In genomic region chr12:40788276-40788675, GRCh38 we compare ENCODE assay signal across 24 cellular contexts.
DNase-seq lines count a peak whose midpoint lies in the region; ATAC-seq and TF ChIP-seq lines count a peak whose summit lies in the region.
"Had no signal": no experiment of that assay in that cellular context is flagged by ENCODE, and none has a peak within 500 bp of the region (broad histone marks: within the 10 kb centered on the region; RNA-seq: fewer than 3 reads in every experiment).

No MANE protein-coding gene starts in this region.

- no peaks in the 10 kb centered on the region for H3K36me3 ChIP-seq in GM23248 (ENCODE audit: low read depth)
- H3K36me3 ChIP-seq: BLaER1, SJCRH30 had no signal

- no peak for TF ChIP-seq CTCF in WTC11 (IDR thresholded peaks at IDR 0.05)
- TF ChIP-seq CTCF in glutamatergic neuron (IDR thresholded peaks at IDR 0.05; ENCODE audit: partially characterized antibody, unreplicated experiment) = no peak

- CTCF ChIA-PET in WTC11 (lab: Charles Lee) = no interaction called here

- in situ Hi-C loops in GM23248 (cut with MboI) = no loop called here

- H3K27me3 Mint-ChIP-seq in WTC11 (ENCODE audit: low read depth) (no peaks in the 10 kb centered on the region), glutamatergic neuron (ENCODE audit: unreplicated experiment) (peaks cover 2% of the 10 kb centered on the region)
- H3K27me3 Mint-ChIP-seq: CD4-positive, CD25-positive, alpha-beta regulatory T cell; IgD-negative memory B cell had no signal

- no peak overlapping the region for H3K4me2 ChIP-seq in GM23248 (ENCODE audit: unreplicated experiment)
- H3K4me2 ChIP-seq: BLaER1, KMS-11 had no signal

- H3K27me3 ChIP-seq in GM23248 (replicated peaks; ENCODE audit: insufficient read depth) = no peaks in the 10 kb centered on the region
- H3K27me3 ChIP-seq: BLaER1, SJCRH30 had no signal

- DNase-seq in DMS 273 (lab: John Stamatoyannopoulos, UW; ENCODE audit: unreplicated experiment) = peak; percentile 3
- no peak for DNase-seq in DMS 273 treated with DMSO at 0.1 percent for 48 hours (lab: John Stamatoyannopoulos, UW)
- no peak for DNase-seq in WTC11 (ENCODE audit: low spot score)
- DNase-seq in glutamatergic neuron = peak; percentile 9
- no peak for DNase-seq in sciatic nerve (ENCODE audit: low spot score)
- DNase-seq in GM23248 = no peak
- no peak for DNase-seq in activated CD8-positive, alpha-beta memory T cell treated with anti-CD3 and anti-CD28 coated beads, Interleukin-2, amount 50 U/mL, for 4 hours
- DNase-seq in globus pallidus (ENCODE audit: low spot score) = no peak
- DNase-seq: CD4-positive, CD25-positive, alpha-beta regulatory T cell; DMS53; GDM1; HCEC 1CT; MM.1S; NCI-H1694; NCI-H2081; NCI-H2227 treated with DMSO at 0.1 percent for 48 hours; NCI-H510A treated with DMSO at 0.1 percent for 48 hours; NCI-H748 treated with DMSO at 0.1 percent for 48 hours; SJCRH30 had no signal

- H3K9me3 ChIP-seq in GM23248 (ENCODE audit: low read depth) = no peaks in the 10 kb centered on the region
- H3K9me3 ChIP-seq: BLaER1, SJCRH30 had no signal

- H3K4me1 ChIP-seq in GM23248 (ENCODE audit: insufficient read depth) = no peaks in the 10 kb centered on the region
- H3K4me1 ChIP-seq: BLaER1, SJCRH30 had no signal

- ATAC-seq in WTC11 (peak; percentile 71), sciatic nerve (peak; percentile 10)
- ATAC-seq: SK-N-SH treated with all-trans-retinoic acid at 6 μM for 48 hours had no signal

- no peak overlapping the region for H2AFZ ChIP-seq in GM23248

- H3K4me3 ChIP-seq in GM23248 = no peak overlapping the region
- H3K4me3 ChIP-seq: BLaER1, SJCRH30 had no signal

- H3K36me3 Mint-ChIP-seq in WTC11 = peaks cover 8% of the 10 kb centered on the region
- H3K36me3 Mint-ChIP-seq in glutamatergic neuron (ENCODE audit: unreplicated experiment) = no peaks in the 10 kb centered on the region
- H3K36me3 Mint-ChIP-seq: CD4-positive, CD25-positive, alpha-beta regulatory T cell; IgD-negative memory B cell had no signal

- 30% methylated on average over 3 of the region's 3 CpGs for WGBS in GM23248 (ENCODE audit: low coverage in 1 of 2, low lambda C conversion rate in 2 of 2, missing lambda C conversion rate in 2 of 2), 2 experiments

- intact Hi-C loops in sciatic nerve (cut with DNase I) = no loop called here

- H3K4me1 Mint-ChIP-seq in WTC11 = peaks cover 37% of the 10 kb centered on the region
- no peaks in the 10 kb centered on the region for H3K4me1 Mint-ChIP-seq in glutamatergic neuron (ENCODE audit: low read depth, unreplicated experiment)
- H3K4me1 Mint-ChIP-seq: CD4-positive, CD25-positive, alpha-beta regulatory T cell; IgD-negative memory B cell had no signal

- no peak overlapping the region for H3K9ac ChIP-seq in GM23248
- H3K9ac ChIP-seq: BLaER1, KMS-11 had no signal

- H3K27ac Mint-ChIP-seq in WTC11 (no peak overlapping the region), glutamatergic neuron (ENCODE audit: unreplicated experiment) (no peak overlapping the region)
- H3K27ac Mint-ChIP-seq: IgD-negative memory B cell had no signal

- POLR2A ChIA-PET in WTC11 (lab: Charles Lee) = no interaction called here

- no peaks in the 10 kb centered on the region for H3K9me2 ChIP-seq in GM23248 (ENCODE audit: insufficient read depth)

- H3K27ac ChIP-seq in GM23248 = no peak overlapping the region
- H3K27ac ChIP-seq: 22Rv1, BLaER1, KMS-11, SJCRH30 had no signal

- H3K4me3 Mint-ChIP-seq in WTC11 = no peak overlapping the region
- no peak overlapping the region for H3K4me3 Mint-ChIP-seq in glutamatergic neuron (ENCODE audit: unreplicated experiment)
- H3K4me3 Mint-ChIP-seq: CD4-positive, CD25-positive, alpha-beta regulatory T cell; IgD-negative memory B cell had no signal

- H4K20me1 ChIP-seq in GM23248 (ENCODE audit: insufficient read depth) = no peaks in the 10 kb centered on the region
- H4K20me1 ChIP-seq: BLaER1 had no signal

- no peaks in the 10 kb centered on the region for H3F3A ChIP-seq in GM23248 (ENCODE audit: insufficient read depth)

- no peaks in the 10 kb centered on the region for H3K79me2 ChIP-seq in GM23248 (ENCODE audit: insufficient read depth)

- peaks cover 17% of the 10 kb centered on the region for H3K9me3 Mint-ChIP-seq in WTC11
- no peaks in the 10 kb centered on the region for H3K9me3 Mint-ChIP-seq in glutamatergic neuron (ENCODE audit: unreplicated experiment)

TF ChIP-seq in WTC11, 78 proteins besides CTCF, POLR2A, EP300 and RAD21 (continues in another document):
- no peak for TF ChIP-seq AFF4 (CRISPR knock-in tag; IDR thresholded peaks at IDR 0.05; ENCODE audit: borderline replicate concordance)
- TF ChIP-seq ZNF121 (CRISPR knock-in tag; IDR thresholded peaks at IDR 0.05) = no peak
- no peak for TF ChIP-seq ERG (CRISPR knock-in tag; IDR thresholded peaks at IDR 0.05)
- no peak for TF ChIP-seq FOXP1 (CRISPR knock-in tag; IDR thresholded peaks at IDR 0.05; ENCODE audit: borderline replicate concordance)
- TF ChIP-seq NFATC4 (CRISPR knock-in tag; IDR thresholded peaks at IDR 0.05) = no peak
- TF ChIP-seq ZNF396 (CRISPR knock-in tag; IDR thresholded peaks at IDR 0.05; ENCODE audit: borderline replicate concordance) = no peak
- no peak for TF ChIP-seq ARID4B (CRISPR knock-in tag; IDR thresholded peaks at IDR 0.05; ENCODE audit: borderline replicate concordance)
- TF ChIP-seq ATF3 (CRISPR knock-in tag; conservative IDR thresholded peaks at IDR 0.05) = no peak

Comparison
In these comparisons a context has a peak if more than half of its experiments do, and no peak if none do; other contexts are left out.
1. DNase-seq: peak in DMS 273 (single experiment) and glutamatergic neuron (single experiment); none in DMS 273 treated with DMSO at 0.1 percent for 48 hours (single experiment), WTC11 (single experiment), sciatic nerve (single experiment), GM23248 (single experiment), activated CD8-positive, alpha-beta memory T cell treated with anti-CD3 and anti-CD28 coated beads, Interleukin-2, amount 50 U/mL, for 4 hours (single experiment) and globus pallidus (single experiment).